8 cellular contexts compared by ENCODE assay signal in genomic region chr13:42969558-42970172, GRCh38. TPM values are rescaled to one million over a fixed set of nuclear protein-coding genes. Genes with fewer than 3 reads are reported as not detected.
DNase-seq lines count a peak whose midpoint lies in the region; ATAC-seq and TF ChIP-seq lines count a peak whose summit lies in the region.

No MANE protein-coding gene starts in this region.

- TF ChIP-seq CTCF in lung (IDR thresholded peaks at IDR 0.05; ENCODE audit: control extremely low read depth, extremely low read depth): peak; percentile 66

- H3K9me2 ChIP-seq in GM23248 (ENCODE audit: insufficient read depth): no peaks in the 10 kb centered on the region

- peaks cover 15% of the 10 kb centered on the region for H3K4me1 ChIP-seq in CD4-positive, CD25-positive, alpha-beta regulatory T cell (ENCODE audit: control insufficient read depth, insufficient read depth, low read length, poor library complexity, severe bottlenecking)
- H3K4me1 ChIP-seq in GM23248 (ENCODE audit: insufficient read depth): peaks cover 27% of the 10 kb centered on the region
- H3K4me1 ChIP-seq in lung (ENCODE audit: control insufficient read depth in 2 of 2, insufficient read depth in 2 of 2, low read length in 2 of 2): peaks cover 0 to 4% of the 10 kb centered on the region in 2 donors

- H3K27ac Mint-ChIP-seq in CD4-positive, CD25-positive, alpha-beta regulatory T cell: peak overlapping the region; percentile 34 to 85 (median 49)
- no peak overlapping the region for H3K27ac Mint-ChIP-seq in activated CD4-positive, alpha-beta memory T cell treated with anti-CD3 and anti-CD28 coated beads for 36 hours

- H4K20me1 ChIP-seq in GM23248 (ENCODE audit: insufficient read depth): no peaks in the 10 kb centered on the region

- peaks cover 16 to 30% (median 27%) of the 10 kb centered on the region in 4 donors for H3K4me1 Mint-ChIP-seq in CD4-positive, CD25-positive, alpha-beta regulatory T cell
- H3K4me1 Mint-ChIP-seq in activated CD4-positive, alpha-beta memory T cell treated with anti-CD3 and anti-CD28 coated beads for 36 hours (ENCODE audit: low read depth): peaks cover 17% of the 10 kb centered on the region

- H3K79me2 ChIP-seq in GM23248 (ENCODE audit: insufficient read depth): no peaks in the 10 kb centered on the region

- CTCF ChIA-PET in activated CD4-positive, alpha-beta memory T cell treated with anti-CD3 and anti-CD28 coated beads for 36 hours (lab: Charles Lee): interaction anchor here (0.7 to 3.0 kb wide), 42 partner anchors 9 to 905 kb away, joined by 3 to 35 read pairs (median 3); partner anchors contain the start of genes DNAJC15 and EPSTI1

- no peaks in the 10 kb centered on the region for H3K9me3 ChIP-seq in CD4-positive, CD25-positive, alpha-beta regulatory T cell (ENCODE audit: control insufficient read depth in 2 of 2, low read length in 2 of 2)
- H3K9me3 ChIP-seq in GM23248 (ENCODE audit: low read depth) (no peaks in the 10 kb centered on the region), lung (ENCODE audit: control insufficient read depth in 2 of 2, insufficient read depth in 1 of 2, low read length in 1 of 2) (no peaks in the 10 kb centered on the region)

- H3K27me3 ChIP-seq in CD4-positive, CD25-positive, alpha-beta regulatory T cell (ENCODE audit: control insufficient read depth, insufficient read depth, low read length): no peaks in the 10 kb centered on the region
- no peaks in the 10 kb centered on the region for H3K27me3 ChIP-seq in GM23248 (replicated peaks; ENCODE audit: insufficient read depth)
- H3K27me3 ChIP-seq in lung (ENCODE audit: control insufficient read depth, insufficient read depth): no peaks in the 10 kb centered on the region

- no peaks in the 10 kb centered on the region for H3K27me3 Mint-ChIP-seq in CD4-positive, CD25-positive, alpha-beta regulatory T cell
- no peaks in the 10 kb centered on the region for H3K27me3 Mint-ChIP-seq in activated CD4-positive, alpha-beta memory T cell treated with anti-CD3 and anti-CD28 coated beads for 36 hours

- no peak overlapping the region for H2AFZ ChIP-seq in GM23248

- in situ Hi-C loops in GM23248 (cut with MboI): no loop called here

- no peak overlapping the region for H3K9ac ChIP-seq in GM23248

- 42% methylated on average over 12 of the region's 12 CpGs for WGBS in GM23248 (ENCODE audit: low coverage in 1 of 2, low lambda C conversion rate in 2 of 2, missing lambda C conversion rate in 2 of 2), 2 experiments
- 46% methylated on average over 12 of the region's 12 CpGs for WGBS in lung, 2 donors

- H3K36me3 ChIP-seq in CD4-positive, CD25-positive, alpha-beta regulatory T cell (ENCODE audit: control insufficient read depth, insufficient read depth, low read length): peaks cover 25% of the 10 kb centered on the region
- H3K36me3 ChIP-seq in GM23248 (ENCODE audit: low read depth) (no peaks in the 10 kb centered on the region), lung (ENCODE audit: control insufficient read depth in 2 of 2, insufficient read depth in 2 of 2, low read length in 2 of 2) (peaks cover 0 to 3% of the 10 kb centered on the region in 2 donors)

- no peak overlapping the region for H3K4me3 ChIP-seq in CD4-positive, CD25-positive, alpha-beta regulatory T cell (ENCODE audit: low read depth, low read length)
- H3K4me3 ChIP-seq in GM23248 (no peak overlapping the region), lung (no peak overlapping the region)

- peak; percentile 68 to 76 (median 72) for DNase-seq in CD4-positive, CD25-positive, alpha-beta regulatory T cell
- DNase-seq in GM23248 (peak; percentile 78), NCI-H2227 treated with DMSO at 0.1 percent for 48 hours (lab: John Stamatoyannopoulos, UW) (peak; percentile 20), ecto neural progenitor cell (ENCODE audit: low spot score) (peak; percentile 83), lung (ENCODE audit: low spot score) (peak; percentile 76)
- DNase-seq in activated CD4-positive, alpha-beta memory T cell treated with anti-CD3 and anti-CD28 coated beads for 36 hours: peak; percentile 84
- DNase-seq in stimulated activated CD8-positive, alpha-beta memory T cell treated with anti-CD3 and anti-CD28 coated beads, Interleukin-12 subunit alpha, Interleukin-12 subunit beta, amount 100 ng/mL, for 4 hours (ENCODE audit: low read depth): peak; percentile 45

- peak in 1 of 2 donors; percentile 77 for ATAC-seq in CD4-positive, CD25-positive, alpha-beta regulatory T cell (ENCODE audit: low read depth in 2 of 2)
- ATAC-seq in lung (ENCODE audit: insufficient read depth, low FRiP score): peak; percentile 81
- no peak for ATAC-seq in HG03571 (IDR thresholded peaks at IDR 0.05; ENCODE audit: unreplicated experiment)

- H3K4me3 Mint-ChIP-seq in CD4-positive, CD25-positive, alpha-beta regulatory T cell: peak overlapping the region in 1 of 4 donors; percentile 10
- H3K4me3 Mint-ChIP-seq in activated CD4-positive, alpha-beta memory T cell treated with anti-CD3 and anti-CD28 coated beads for 36 hours: no peak overlapping the region

- no peaks in the 10 kb centered on the region for H3K9me3 Mint-ChIP-seq in CD4-positive, CD25-positive, alpha-beta regulatory T cell
- no peaks in the 10 kb centered on the region for H3K9me3 Mint-ChIP-seq in activated CD4-positive, alpha-beta memory T cell treated with anti-CD3 and anti-CD28 coated beads for 36 hours

- H3K36me3 Mint-ChIP-seq in CD4-positive, CD25-positive, alpha-beta regulatory T cell: peaks cover 26% of the 10 kb centered on the region
- peaks cover under 1% of the 10 kb centered on the region for H3K36me3 Mint-ChIP-seq in activated CD4-positive, alpha-beta memory T cell treated with anti-CD3 and anti-CD28 coated beads for 36 hours

- POLR2A ChIA-PET in activated CD4-positive, alpha-beta memory T cell treated with anti-CD3 and anti-CD28 coated beads for 36 hours (lab: Charles Lee): no interaction called here

- no peak overlapping the region for H3K4me2 ChIP-seq in GM23248 (ENCODE audit: unreplicated experiment)

- H3F3A ChIP-seq in GM23248 (ENCODE audit: insufficient read depth): 0 out of 2 replicates have a peak, but pooled peaks cover 5% of the 10 kb centered on the region

- no peak overlapping the region for H3K27ac ChIP-seq in CD4-positive, CD25-positive, alpha-beta regulatory T cell (ENCODE audit: insufficient read depth, low read length, poor library complexity, severe bottlenecking)
- no peak overlapping the region for H3K27ac ChIP-seq in GM23248
- no peak overlapping the region for H3K27ac ChIP-seq in lung (ENCODE audit: low read depth in 1 of 2, low read length in 1 of 2)

- intact Hi-C loops in activated CD4-positive, alpha-beta memory T cell treated with anti-CD3 and anti-CD28 coated beads for 36 hours (cut with micrococcal nuclease): loop anchor here (1.0 to 5.0 kb wide), 7 partner anchors 23 to 905 kb away; partner anchors contain the start of genes DNAJC15 and EPSTI1

RNA-seq across cellular contexts. Expression of gene EPSTI1, which starts 22.4 kb away (rescaled TPM):
- total RNA-seq in CD4-positive, CD25-positive, alpha-beta regulatory T cell: 81.2 TPM
- polyA plus RNA-seq in CD4-positive, CD25-positive, alpha-beta regulatory T cell: 10 to 100 TPM; 32.5 to 76.0 (median 50.3) TPM
- total RNA-seq in GM23248 (2014; rRNA removed; shearing (Covaris generic)): 1.5 and 9.4 TPM in 2 replicates
- 2.5 and 3.4 TPM in 2 replicates for polyA plus RNA-seq in GM23248 (2016; fragmentation: Nextera tagmentation; extraction: Ambion mirVana)
- 10 to 100 TPM; 21.1 to 21.9 TPM for total RNA-seq in activated CD4-positive, alpha-beta memory T cell treated with anti-CD3 and anti-CD28 coated beads for 36 hours
- total RNA-seq in lung: 10 to 100 TPM; 13.0 to 17.4 TPM
- 10 to 100 TPM in 1 of 2 donors, 1 to 10 TPM in 1; 3.7 to 20.1 TPM for polyA plus RNA-seq in lung

RNA-seq across cellular contexts. Expression of gene DNAJC15, which starts 53.7 kb away (rescaled TPM):
- total RNA-seq in CD4-positive, CD25-positive, alpha-beta regulatory T cell: 12.6 TPM
- 10 to 100 TPM; 19.1 to 36.5 (median 28.9) TPM for polyA plus RNA-seq in CD4-positive, CD25-positive, alpha-beta regulatory T cell
- 9.2 and 25.9 TPM in 2 replicates for total RNA-seq in GM23248 (2014; rRNA removed; shearing (Covaris generic))
- 70.5 and 71.1 TPM in 2 replicates for polyA plus RNA-seq in GM23248 (2016; fragmentation: Nextera tagmentation; extraction: Ambion mirVana)
- total RNA-seq in activated CD4-positive, alpha-beta memory T cell treated with anti-CD3 and anti-CD28 coated beads for 36 hours: 10 to 100 TPM; 16.4 to 17.4 TPM
- 10 to 100 TPM; 16.8 to 20.0 TPM for total RNA-seq in lung
- 10 to 100 TPM; 18.5 to 21.8 TPM for polyA plus RNA-seq in lung

Comparison
In these comparisons a context has a peak if more than half of its experiments do, and no peak if none do; other contexts are left out.
1. DNase-seq: peak in every context shown above with its lines; median percentile 84 in activated CD4-positive, alpha-beta memory T cell treated with anti-CD3 and anti-CD28 coated beads for 36 hours; 83 in ecto neural progenitor cell; 78 in GM23248; 76 in lung; 72 in CD4-positive, CD25-positive, alpha-beta regulatory T cell; 45 in stimulated activated CD8-positive, alpha-beta memory T cell treated with anti-CD3 and anti-CD28 coated beads, Interleukin-12 subunit alpha, Interleukin-12 subunit beta, amount 100 ng/mL, for 4 hours; 20 in NCI-H2227 treated with DMSO at 0.1 percent for 48 hours.